In the genomic region with DNA sequence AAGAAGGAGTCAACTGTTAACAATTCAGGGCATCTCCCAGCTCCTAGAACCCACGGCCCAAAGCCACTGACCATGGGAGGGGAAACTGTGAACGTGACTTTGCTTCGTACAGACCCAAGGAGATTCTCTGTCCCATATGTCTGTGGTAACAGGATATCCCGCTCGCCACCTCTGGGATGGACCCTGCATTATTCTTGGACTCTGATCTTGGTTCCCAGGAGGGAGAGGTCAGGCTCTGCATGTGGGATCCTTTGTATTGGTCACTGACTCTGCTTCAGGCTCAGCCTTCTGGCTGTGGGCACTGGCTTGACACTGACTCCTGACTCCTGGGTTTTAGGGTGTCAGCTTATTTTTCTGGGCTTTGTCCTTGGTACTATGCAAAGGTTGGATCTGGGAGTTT, we compare ENCODE assay signal across 1 cellular context.
TF ChIP-seq lines count a peak whose summit lies in the region.

No MANE protein-coding gene starts in this region.

TF ChIP-seq in HepG2, 621 proteins besides CTCF, POLR2A, EP300 and RAD21:
- TF ChIP-seq RARA (CRISPR knock-in tag; IDR thresholded peaks at IDR 0.05) (0 out of 2 replicates have a peak, but pooled peaks have one; percentile 16), ZNF441 (CRISPR knock-in tag; IDR thresholded peaks at IDR 0.05; ENCODE audit: borderline replicate concordance) (no peak), HNF4G (IDR thresholded peaks at IDR 0.05; ENCODE audit: borderline replicate concordance, low read depth, low read length) (0 out of 2 replicates have a peak, but pooled peaks have one; percentile 26), HNF4G (CRISPR knock-in tag; IDR thresholded peaks at IDR 0.05; ENCODE audit: borderline replicate concordance, low read depth) (no peak), MAF1 (CRISPR knock-in tag; IDR thresholded peaks at IDR 0.05; ENCODE audit: borderline replicate concordance) (no peak), SOX13 (IDR thresholded peaks at IDR 0.05) (no peak), SOX13 (CRISPR knock-in tag; conservative IDR thresholded peaks at IDR 0.05 in 1 of 2, IDR thresholded peaks at IDR 0.05 in 1 of 2) (peak in 1 of 2 experiments; percentile 18; a peak in 1 of 4 replicates), TARDBP (CRISPR knock-in tag; IDR thresholded peaks at IDR 0.05) (no peak), ZSCAN21 (CRISPR knock-in tag; IDR thresholded peaks at IDR 0.05; ENCODE audit: borderline replicate concordance) (no peak), FIP1L1 (IDR thresholded peaks at IDR 0.05; ENCODE audit: borderline replicate concordance, insufficient read depth, low read depth, low read length) (no peak), SOX6 (IDR thresholded peaks at IDR 0.05) (no peak), SOX6 (CRISPR knock-in tag; IDR thresholded peaks at IDR 0.05) (peak; percentile 16; the same call in 1 of the 2 replicates), SOX5 (CRISPR knock-in tag; IDR thresholded peaks at IDR 0.05; ENCODE audit: borderline replicate concordance) (no peak), TBL1XR1 (IDR thresholded peaks at IDR 0.05; ENCODE audit: borderline replicate concordance, low read length, partially characterized antibody) (no peak), ZNF292 (CRISPR knock-in tag; IDR thresholded peaks at IDR 0.05; ENCODE audit: borderline replicate concordance, low read depth) (0 out of 2 replicates have a peak, but pooled peaks have one; percentile 26), SIX1 (CRISPR knock-in tag; IDR thresholded peaks at IDR 0.05; ENCODE audit: borderline replicate concordance) (peak; percentile 45; the same call in 1 of the 2 replicates), HNF4A (CRISPR knock-in tag; IDR thresholded peaks at IDR 0.05) (peak; percentile 72), ZFP37 (CRISPR knock-in tag; IDR thresholded peaks at IDR 0.05; ENCODE audit: borderline replicate concordance) (no peak), RFX3 (CRISPR knock-in tag; IDR thresholded peaks at IDR 0.05) (no peak)
- TF ChIP-seq, protein P1, sequence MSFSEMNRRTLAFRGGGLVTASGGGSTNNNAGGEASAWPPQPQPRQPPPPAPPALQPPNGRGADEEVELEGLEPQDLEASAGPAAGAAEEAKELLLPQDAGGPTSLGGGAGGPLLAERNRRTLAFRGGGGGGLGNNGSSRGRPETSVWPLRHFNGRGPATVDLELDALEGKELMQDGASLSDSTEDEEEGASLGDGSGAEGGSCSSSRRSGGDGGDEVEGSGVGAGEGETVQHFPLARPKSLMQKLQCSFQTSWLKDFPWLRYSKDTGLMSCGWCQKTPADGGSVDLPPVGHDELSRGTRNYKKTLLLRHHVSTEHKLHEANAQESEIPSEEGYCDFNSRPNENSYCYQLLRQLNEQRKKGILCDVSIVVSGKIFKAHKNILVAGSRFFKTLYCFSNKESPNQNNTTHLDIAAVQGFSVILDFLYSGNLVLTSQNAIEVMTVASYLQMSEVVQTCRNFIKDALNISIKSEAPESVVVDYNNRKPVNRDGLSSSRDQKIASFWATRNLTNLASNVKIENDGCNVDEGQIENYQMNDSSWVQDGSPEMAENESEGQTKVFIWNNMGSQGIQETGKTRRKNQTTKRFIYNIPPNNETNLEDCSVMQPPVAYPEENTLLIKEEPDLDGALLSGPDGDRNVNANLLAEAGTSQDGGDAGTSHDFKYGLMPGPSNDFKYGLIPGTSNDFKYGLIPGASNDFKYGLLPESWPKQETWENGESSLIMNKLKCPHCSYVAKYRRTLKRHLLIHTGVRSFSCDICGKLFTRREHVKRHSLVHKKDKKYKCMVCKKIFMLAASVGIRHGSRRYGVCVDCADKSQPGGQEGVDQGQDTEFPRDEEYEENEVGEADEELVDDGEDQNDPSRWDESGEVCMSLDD (CRISPR knock-in tag; IDR thresholded peaks at IDR 0.05; ENCODE audit: borderline replicate concordance), result no peak
- TF ChIP-seq, protein P2, sequence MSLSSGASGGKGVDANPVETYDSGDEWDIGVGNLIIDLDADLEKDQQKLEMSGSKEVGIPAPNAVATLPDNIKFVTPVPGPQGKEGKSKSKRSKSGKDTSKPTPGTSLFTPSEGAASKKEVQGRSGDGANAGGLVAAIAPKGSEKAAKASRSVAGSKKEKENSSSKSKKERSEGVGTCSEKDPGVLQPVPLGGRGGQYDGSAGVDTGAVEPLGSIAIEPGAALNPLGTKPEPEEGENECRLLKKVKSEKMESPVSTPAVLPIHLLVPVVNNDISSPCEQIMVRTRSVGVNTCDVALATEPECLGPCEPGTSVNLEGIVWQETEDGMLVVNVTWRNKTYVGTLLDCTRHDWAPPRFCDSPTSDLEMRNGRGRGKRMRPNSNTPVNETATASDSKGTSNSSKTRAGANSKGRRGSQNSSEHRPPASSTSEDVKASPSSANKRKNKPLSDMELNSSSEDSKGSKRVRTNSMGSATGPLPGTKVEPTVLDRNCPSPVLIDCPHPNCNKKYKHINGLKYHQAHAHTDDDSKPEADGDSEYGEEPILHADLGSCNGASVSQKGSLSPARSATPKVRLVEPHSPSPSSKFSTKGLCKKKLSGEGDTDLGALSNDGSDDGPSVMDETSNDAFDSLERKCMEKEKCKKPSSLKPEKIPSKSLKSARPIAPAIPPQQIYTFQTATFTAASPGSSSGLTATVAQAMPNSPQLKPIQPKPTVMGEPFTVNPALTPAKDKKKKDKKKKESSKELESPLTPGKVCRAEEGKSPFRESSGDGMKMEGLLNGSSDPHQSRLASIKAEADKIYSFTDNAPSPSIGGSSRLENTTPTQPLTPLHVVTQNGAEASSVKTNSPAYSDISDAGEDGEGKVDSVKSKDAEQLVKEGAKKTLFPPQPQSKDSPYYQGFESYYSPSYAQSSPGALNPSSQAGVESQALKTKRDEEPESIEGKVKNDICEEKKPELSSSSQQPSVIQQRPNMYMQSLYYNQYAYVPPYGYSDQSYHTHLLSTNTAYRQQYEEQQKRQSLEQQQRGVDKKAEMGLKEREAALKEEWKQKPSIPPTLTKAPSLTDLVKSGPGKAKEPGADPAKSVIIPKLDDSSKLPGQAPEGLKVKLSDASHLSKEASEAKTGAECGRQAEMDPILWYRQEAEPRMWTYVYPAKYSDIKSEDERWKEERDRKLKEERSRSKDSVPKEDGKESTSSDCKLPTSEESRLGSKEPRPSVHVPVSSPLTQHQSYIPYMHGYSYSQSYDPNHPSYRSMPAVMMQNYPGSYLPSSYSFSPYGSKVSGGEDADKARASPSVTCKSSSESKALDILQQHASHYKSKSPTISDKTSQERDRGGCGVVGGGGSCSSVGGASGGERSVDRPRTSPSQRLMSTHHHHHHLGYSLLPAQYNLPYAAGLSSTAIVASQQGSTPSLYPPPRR (CRISPR knock-in tag; IDR thresholded peaks at IDR 0.05; ENCODE audit: borderline replicate concordance), result no peak
- TF ChIP-seq, protein P3, sequence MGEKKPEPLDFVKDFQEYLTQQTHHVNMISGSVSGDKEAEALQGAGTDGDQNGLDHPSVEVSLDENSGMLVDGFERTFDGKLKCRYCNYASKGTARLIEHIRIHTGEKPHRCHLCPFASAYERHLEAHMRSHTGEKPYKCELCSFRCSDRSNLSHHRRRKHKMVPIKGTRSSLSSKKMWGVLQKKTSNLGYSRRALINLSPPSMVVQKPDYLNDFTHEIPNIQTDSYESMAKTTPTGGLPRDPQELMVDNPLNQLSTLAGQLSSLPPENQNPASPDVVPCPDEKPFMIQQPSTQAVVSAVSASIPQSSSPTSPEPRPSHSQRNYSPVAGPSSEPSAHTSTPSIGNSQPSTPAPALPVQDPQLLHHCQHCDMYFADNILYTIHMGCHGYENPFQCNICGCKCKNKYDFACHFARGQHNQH (CRISPR knock-in tag; IDR thresholded peaks at IDR 0.05), result no peak
- TF ChIP-seq, protein P4, sequence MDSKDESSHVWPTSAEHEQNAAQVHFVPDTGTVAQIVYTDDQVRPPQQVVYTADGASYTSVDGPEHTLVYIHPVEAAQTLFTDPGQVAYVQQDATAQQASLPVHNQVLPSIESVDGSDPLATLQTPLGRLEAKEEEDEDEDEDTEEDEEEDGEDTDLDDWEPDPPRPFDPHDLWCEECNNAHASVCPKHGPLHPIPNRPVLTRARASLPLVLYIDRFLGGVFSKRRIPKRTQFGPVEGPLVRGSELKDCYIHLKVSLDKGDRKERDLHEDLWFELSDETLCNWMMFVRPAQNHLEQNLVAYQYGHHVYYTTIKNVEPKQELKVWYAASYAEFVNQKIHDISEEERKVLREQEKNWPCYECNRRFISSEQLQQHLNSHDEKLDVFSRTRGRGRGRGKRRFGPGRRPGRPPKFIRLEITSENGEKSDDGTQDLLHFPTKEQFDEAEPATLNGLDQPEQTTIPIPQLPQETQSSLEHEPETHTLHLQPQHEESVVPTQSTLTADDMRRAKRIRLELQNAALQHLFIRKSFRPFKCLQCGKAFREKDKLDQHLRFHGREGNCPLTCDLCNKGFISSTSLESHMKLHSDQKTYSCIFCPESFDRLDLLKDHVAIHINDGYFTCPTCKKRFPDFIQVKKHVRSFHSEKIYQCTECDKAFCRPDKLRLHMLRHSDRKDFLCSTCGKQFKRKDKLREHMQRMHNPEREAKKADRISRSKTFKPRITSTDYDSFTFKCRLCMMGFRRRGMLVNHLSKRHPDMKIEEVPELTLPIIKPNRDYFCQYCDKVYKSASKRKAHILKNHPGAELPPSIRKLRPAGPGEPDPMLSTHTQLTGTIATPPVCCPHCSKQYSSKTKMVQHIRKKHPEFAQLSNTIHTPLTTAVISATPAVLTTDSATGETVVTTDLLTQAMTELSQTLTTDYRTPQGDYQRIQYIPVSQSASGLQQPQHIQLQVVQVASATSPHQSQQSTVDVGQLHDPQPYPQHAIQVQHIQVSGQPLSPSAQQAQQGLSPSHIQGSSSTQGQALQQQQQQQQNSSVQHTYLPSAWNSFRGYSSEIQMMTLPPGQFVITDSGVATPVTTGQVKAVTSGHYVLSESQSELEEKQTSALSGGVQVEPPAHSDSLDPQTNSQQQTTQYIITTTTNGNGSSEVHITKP (CRISPR knock-in tag; IDR thresholded peaks at IDR 0.05; ENCODE audit: low read depth), result no peak
TF ChIP-seq in HepG2: peak in this region for 7.
